ENCODE assay signal across 21 cellular contexts in the genomic region with DNA sequence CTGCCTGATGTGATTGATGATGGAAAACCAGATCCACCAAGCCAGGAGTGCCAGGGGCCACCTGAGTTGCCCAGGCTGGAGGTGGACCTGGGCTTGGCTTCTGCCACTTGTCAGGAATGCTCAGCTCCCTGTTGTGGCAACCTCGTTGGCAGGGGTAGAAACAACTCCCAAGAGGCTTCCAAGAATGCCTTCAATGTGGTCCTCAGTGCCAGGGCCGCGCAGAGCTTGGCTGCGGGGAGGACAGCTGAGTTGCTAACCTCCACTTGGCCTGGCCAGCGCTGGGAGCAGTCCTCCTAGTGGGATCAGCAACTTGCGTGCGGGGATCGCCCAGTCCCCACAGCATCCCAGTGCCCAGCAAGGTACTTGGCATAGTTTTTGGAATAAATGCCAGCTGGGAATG. TPM values are rescaled to one million over a fixed set of nuclear protein-coding genes. Genes with fewer than 3 reads are reported as not detected.
A peak's percentile ranks its signal among the peaks of the same experiment; 100 is the strongest.
DNase-seq lines count a peak whose midpoint lies in the region; ATAC-seq and TF ChIP-seq lines count a peak whose summit lies in the region.
"Had no signal": no experiment of that assay in that cellular context is flagged by ENCODE, and none has a peak within 500 bp of the region (broad histone marks: within the 10 kb centered on the region; RNA-seq: fewer than 3 reads in every experiment).

No MANE protein-coding gene starts in this region.

- H3K27me3 ChIP-seq in thyroid gland, result no peaks in the 10 kb centered on the region
- H3K27me3 ChIP-seq in foreskin keratinocyte, result peaks cover 3% of the 10 kb centered on the region
- H3K27me3 ChIP-seq: dorsolateral prefrontal cortex, vagina had no signal

- ATAC-seq in foreskin keratinocyte (no peak), GM19463 (IDR thresholded peaks at IDR 0.05; ENCODE audit: unreplicated experiment) (no peak)
- ATAC-seq: T-helper 17 cell had no signal

- H3K27ac ChIP-seq in thyroid gland (no peak overlapping the region), foreskin keratinocyte (no peak overlapping the region)
- H3K27ac ChIP-seq: dorsolateral prefrontal cortex, vagina had no signal

- TF ChIP-seq CTCF in thyroid gland (IDR thresholded peaks at IDR 0.05), result no peak
- TF ChIP-seq CTCF in foreskin keratinocyte (conservative IDR thresholded peaks at IDR 0.05), result no peak

- no peak overlapping the region for H3K4me3 ChIP-seq in thyroid gland (replicated peaks in 1 of 3)
- H3K4me3 ChIP-seq: dorsolateral prefrontal cortex, vagina had no signal

- H3K4me1 ChIP-seq in thyroid gland (peaks cover 0 to 5% of the 10 kb centered on the region in 2 donors), foreskin keratinocyte (no peaks in the 10 kb centered on the region)
- H3K4me1 ChIP-seq: vagina had no signal

- H3K36me3 ChIP-seq in thyroid gland, result no peaks in the 10 kb centered on the region
- H3K36me3 ChIP-seq: vagina had no signal

- intact Hi-C loops in cardiac septum (cut with DNase I) (no loop called here), thyroid gland (cut with DNase I) (no loop called here)

- no peak for TF ChIP-seq POLR2A in thyroid gland (IDR thresholded peaks at IDR 0.05)

- DNase-seq in NCI-H226 (peak; percentile 16), cardiac septum (ENCODE audit: low spot score) (peak; percentile 84), myocyte (ENCODE audit: low read depth) (peak; percentile 94), thyroid gland (peak; percentile 58 to 71), foreskin keratinocyte (no peak)
- no peak for DNase-seq in stimulated activated CD4-positive, alpha-beta T cell treated with anti-CD3 and anti-CD28 coated beads, Interleukin-4, amount 100 ng/mL, for 1 hour
- DNase-seq: activated CD8-positive, alpha-beta memory T cell treated with anti-CD3 and anti-CD28 coated beads for 24 hours; activated naive CD8-positive, alpha-beta T cell treated with anti-CD3 and anti-CD28 coated beads, Interleukin-2, amount 10 ng/mL, durations not matched to agents 7 days and 5 days; DMS 273 treated with DMSO at 0.1 percent for 48 hours; dorsolateral prefrontal cortex; erythroblast; NCI-H1092; NCI-H2081 treated with DMSO at 0.1 percent for 48 hours; NCI-H510A treated with DMSO at 0.1 percent for 48 hours; SHP77 treated with DMSO at 0.1 percent for 48 hours; T-helper 17 cell had no signal

- no peaks in the 10 kb centered on the region for H3K9me3 ChIP-seq in thyroid gland
- H3K9me3 ChIP-seq: vagina had no signal

- 42 to 60% methylated on average over 8 of the region's 8 CpGs for WGBS in thyroid gland, 2 donors

RNA-seq across cellular contexts. Expression of a gene that starts 9.0 kb away (rescaled TPM):
- total RNA-seq in cardiac septum (249 TPM), myocyte (113 and 161 TPM in 2 replicates), thyroid gland (under 1 TPM in 2 of 4 donors, not detected in 2; 0.11 to 0.54 TPM), foreskin keratinocyte (0.07 and 0.31 TPM in 2 replicates)
- polyA plus RNA-seq in myocyte (2012), result 43.9 TPM
- polyA plus RNA-seq in foreskin keratinocyte, result 0.02 and 0.15 TPM in 2 replicates
- total RNA-seq: activated naive CD8-positive, alpha-beta T cell treated with anti-CD3 and anti-CD28 coated beads, Interleukin-2, amount 10 ng/mL, durations not matched to agents 7 days and 5 days; T-helper 17 cell had no signal
- polyA plus RNA-seq: neural cell had no signal

RNA-seq across cellular contexts. Expression of a gene that starts 40.0 kb away (rescaled TPM):
- 0.35 TPM for total RNA-seq in cardiac septum
- total RNA-seq in myocyte, result not detected in 2 replicates
- not detected for polyA plus RNA-seq in myocyte (2012)
- total RNA-seq in thyroid gland, result 1 to 10 TPM in 1 of 4 donors, not detected in 3; 1.1 TPM
- 5.6 and 7.0 TPM in 2 replicates for total RNA-seq in foreskin keratinocyte
- 6.2 and 6.3 TPM in 2 replicates for polyA plus RNA-seq in foreskin keratinocyte
- total RNA-seq: glomerular endothelial cell, sciatic nerve, T-helper 17 cell had no signal
- polyA plus RNA-seq: neural cell had no signal

Comparison
In these comparisons a context has a peak if more than half of its experiments do, and no peak if none do; other contexts are left out.
1. DNase-seq: peak in NCI-H226 (single experiment), cardiac septum (single experiment), myocyte (single experiment) and thyroid gland (2 of 2); none in foreskin keratinocyte (0 of 2) and stimulated activated CD4-positive, alpha-beta T cell treated with anti-CD3 and anti-CD28 coated beads, Interleukin-4, amount 100 ng/mL, for 1 hour (single experiment).
2. RNA of a gene that starts 9.0 kb away (total RNA-seq): 249 TPM in cardiac septum (single experiment) and 113 to 161 TPM in myocyte; 0.11 to 0.54 TPM in thyroid gland and 0.07 to 0.31 TPM in foreskin keratinocyte; every median in the first group is over 10 times any median in the second.